8 cellular contexts compared by ENCODE assay signal in the genomic region with DNA sequence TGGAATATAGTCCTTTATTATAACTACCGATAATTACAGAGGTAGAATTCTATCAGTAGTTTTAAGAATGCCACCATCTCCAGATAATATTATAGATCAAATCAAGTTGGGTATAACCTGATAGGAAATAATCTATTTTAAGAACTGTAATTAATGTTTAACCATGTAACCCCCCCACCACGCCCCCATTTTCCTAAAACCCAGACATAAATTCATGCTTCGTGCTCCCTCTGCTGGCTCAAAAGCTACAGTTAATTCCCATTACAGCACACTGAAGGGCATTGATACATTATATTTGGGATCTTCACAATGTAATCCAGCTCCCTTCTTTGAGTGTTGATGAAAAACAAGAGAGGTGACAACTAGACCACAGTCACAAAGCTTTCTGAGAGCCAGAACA.
DNase-seq lines count a peak whose midpoint lies in the region; ATAC-seq, FAIRE-seq and TF ChIP-seq lines count a peak whose summit lies in the region.

No MANE protein-coding gene starts in this region.

- H3K27ac Mint-ChIP-seq in GM23338 (no peak overlapping the region), astrocyte (ENCODE audit: unreplicated experiment) (no peak overlapping the region)
- H3K27ac Mint-ChIP-seq in activated T-helper 1 cell treated with anti-CD3 and anti-CD28 coated beads, Interleukin-12 subunit alpha, Interleukin-12 subunit beta, Interleukin-2, Interleukin-4 antibody, amounts not matched to agents 30 ng/mL and 10 ng/mL and 1 ng/mL, durations not matched to agents 14 hours and 24 hours and 36 hours: no peak overlapping the region

- H3K79me2 ChIP-seq in GM23338 (replicated peaks; ENCODE audit: insufficient read depth) (no peaks in the 10 kb centered on the region), astrocyte (ENCODE audit: insufficient read depth, low read length) (no peaks in the 10 kb centered on the region)

- intact Hi-C loops in activated T-helper 1 cell treated with anti-CD3 and anti-CD28 coated beads, Interleukin-12 subunit alpha, Interleukin-12 subunit beta, Interleukin-2, Interleukin-4 antibody, amounts not matched to agents 30 ng/mL and 10 ng/mL and 1 ng/mL, durations not matched to agents 14 hours and 24 hours and 36 hours (cut with micrococcal nuclease): loop anchor here (1.0 to 10.0 kb wide), 8 partner anchors 17 to 1106 kb away; a partner anchor contains a TSS

- no peak overlapping the region for H3K27ac ChIP-seq in GM23338 (ENCODE audit: low read depth)
- no peak overlapping the region for H3K27ac ChIP-seq in astrocyte (ENCODE audit: low read depth, low read length)

- H3K36me3 ChIP-seq in GM23338 (ENCODE audit: insufficient read depth): no peaks in the 10 kb centered on the region
- no peaks in the 10 kb centered on the region for H3K36me3 ChIP-seq in astrocyte (ENCODE audit: insufficient read depth, low read length)

- ATAC-seq in GM23338: no peak; the same call in 2 of the 3 replicates
- no peak for ATAC-seq in activated T-cell treated with anti-CD3 and anti-CD28 coated beads, Interleukin-2, amount 50 U/mL, for 4 hours

- peak; percentile 70 for TF ChIP-seq CTCF in AG10803 (conservative IDR thresholded peaks at IDR 0.05; ENCODE audit: low read length)
- peak; percentile 73 to 74 for TF ChIP-seq CTCF in GM23338 (conservative IDR thresholded peaks at IDR 0.05; ENCODE audit: low read depth in 2 of 2)
- peak; percentile 69 for TF ChIP-seq CTCF in astrocyte (IDR thresholded peaks at IDR 0.05; ENCODE audit: insufficient read depth, low read depth, low read length)

- H4K20me1 ChIP-seq in GM23338 (replicated peaks; ENCODE audit: insufficient read depth) (no peaks in the 10 kb centered on the region), astrocyte (ENCODE audit: insufficient read depth, low read length) (no peaks in the 10 kb centered on the region)

- H3K4me1 Mint-ChIP-seq in GM23338 (no peaks in the 10 kb centered on the region), astrocyte (ENCODE audit: low read depth, unreplicated experiment) (peaks cover 26% of the 10 kb centered on the region)
- peaks cover 33% of the 10 kb centered on the region for H3K4me1 Mint-ChIP-seq in activated T-helper 1 cell treated with anti-CD3 and anti-CD28 coated beads, Interleukin-12 subunit alpha, Interleukin-12 subunit beta, Interleukin-2, Interleukin-4 antibody, amounts not matched to agents 30 ng/mL and 10 ng/mL and 1 ng/mL, durations not matched to agents 14 hours and 24 hours and 36 hours (ENCODE audit: low read depth)
- peaks cover 20% of the 10 kb centered on the region for H3K4me1 Mint-ChIP-seq in activated T-cell treated with anti-CD3 and anti-CD28 coated beads, Interleukin-2, amount 50 U/mL, for 4 hours (ENCODE audit: low read depth)

- no peaks in the 10 kb centered on the region for H3K9me3 ChIP-seq in astrocyte (ENCODE audit: insufficient read depth, low read depth, low read length)

- H3K4me1 ChIP-seq in GM23338 (ENCODE audit: insufficient read depth) (no peaks in the 10 kb centered on the region), astrocyte (ENCODE audit: insufficient read depth, low read length) (peaks cover 18% of the 10 kb centered on the region)

- H3K9ac ChIP-seq in astrocyte (ENCODE audit: low read length): no peak overlapping the region

- H3K4me2 ChIP-seq in GM23338: no peak overlapping the region
- H3K4me2 ChIP-seq in astrocyte (ENCODE audit: low read length): no peak overlapping the region

- no peak overlapping the region for H3K4me3 ChIP-seq in AG10803 (ENCODE audit: low read length)
- H3K4me3 ChIP-seq in GM23338: no peak overlapping the region
- H3K4me3 ChIP-seq in astrocyte (ENCODE audit: insufficient read depth, low read depth, low read length): no peak overlapping the region

- H3K36me3 Mint-ChIP-seq in GM23338 (ENCODE audit: low read depth) (no peaks in the 10 kb centered on the region), astrocyte (ENCODE audit: low read depth, unreplicated experiment) (no peaks in the 10 kb centered on the region)
- no peaks in the 10 kb centered on the region for H3K36me3 Mint-ChIP-seq in activated T-helper 1 cell treated with anti-CD3 and anti-CD28 coated beads, Interleukin-12 subunit alpha, Interleukin-12 subunit beta, Interleukin-2, Interleukin-4 antibody, amounts not matched to agents 30 ng/mL and 10 ng/mL and 1 ng/mL, durations not matched to agents 14 hours and 24 hours and 36 hours (ENCODE audit: low read depth)
- peaks cover 10% of the 10 kb centered on the region for H3K36me3 Mint-ChIP-seq in activated T-cell treated with anti-CD3 and anti-CD28 coated beads, Interleukin-2, amount 50 U/mL, for 4 hours (ENCODE audit: insufficient read depth)

- H3K9me3 Mint-ChIP-seq in GM23338 (no peaks in the 10 kb centered on the region), astrocyte (ENCODE audit: unreplicated experiment) (no peaks in the 10 kb centered on the region)
- no peaks in the 10 kb centered on the region for H3K9me3 Mint-ChIP-seq in activated T-helper 1 cell treated with anti-CD3 and anti-CD28 coated beads, Interleukin-12 subunit alpha, Interleukin-12 subunit beta, Interleukin-2, Interleukin-4 antibody, amounts not matched to agents 30 ng/mL and 10 ng/mL and 1 ng/mL, durations not matched to agents 14 hours and 24 hours and 36 hours
- no peaks in the 10 kb centered on the region for H3K9me3 Mint-ChIP-seq in activated T-cell treated with anti-CD3 and anti-CD28 coated beads, Interleukin-2, amount 50 U/mL, for 4 hours

- H3K9me2 ChIP-seq in GM23338 (ENCODE audit: insufficient read depth): no peaks in the 10 kb centered on the region

- H3K4me3 Mint-ChIP-seq in GM23338 (no peak overlapping the region), astrocyte (ENCODE audit: unreplicated experiment) (no peak overlapping the region)
- H3K4me3 Mint-ChIP-seq in activated T-helper 1 cell treated with anti-CD3 and anti-CD28 coated beads, Interleukin-12 subunit alpha, Interleukin-12 subunit beta, Interleukin-2, Interleukin-4 antibody, amounts not matched to agents 30 ng/mL and 10 ng/mL and 1 ng/mL, durations not matched to agents 14 hours and 24 hours and 36 hours: no peak overlapping the region
- no peak overlapping the region for H3K4me3 Mint-ChIP-seq in activated T-cell treated with anti-CD3 and anti-CD28 coated beads, Interleukin-2, amount 50 U/mL, for 4 hours

- H3K27me3 ChIP-seq in GM23338 (ENCODE audit: insufficient read depth) (no peaks in the 10 kb centered on the region), astrocyte (ENCODE audit: insufficient read depth, low read length) (no peaks in the 10 kb centered on the region)

- H2AFZ ChIP-seq in GM23338 (no peak overlapping the region), astrocyte (ENCODE audit: low read depth, low read length) (no peak overlapping the region)

- H3K27me3 Mint-ChIP-seq in GM23338 (ENCODE audit: insufficient read depth, low read depth, poor library complexity) (peaks cover 1% of the 10 kb centered on the region), astrocyte (ENCODE audit: low read depth, unreplicated experiment) (no peaks in the 10 kb centered on the region)
- peaks cover 2% of the 10 kb centered on the region for H3K27me3 Mint-ChIP-seq in activated T-helper 1 cell treated with anti-CD3 and anti-CD28 coated beads, Interleukin-12 subunit alpha, Interleukin-12 subunit beta, Interleukin-2, Interleukin-4 antibody, amounts not matched to agents 30 ng/mL and 10 ng/mL and 1 ng/mL, durations not matched to agents 14 hours and 24 hours and 36 hours (ENCODE audit: insufficient read depth)
- H3K27me3 Mint-ChIP-seq in activated T-cell treated with anti-CD3 and anti-CD28 coated beads, Interleukin-2, amount 50 U/mL, for 4 hours (ENCODE audit: low read depth): no peaks in the 10 kb centered on the region

- FAIRE-seq in astrocyte (lab: Jason Lieb, UNC): peak; percentile 13

- H3F3A ChIP-seq in GM23338 (replicated peaks; ENCODE audit: low read depth): no peaks in the 10 kb centered on the region

- DNase-seq in AG10803 (ENCODE audit: low read depth): peak; percentile 29
- peak; percentile 25 for DNase-seq in GM23338 (ENCODE audit: low spot score)
- DNase-seq in astrocyte (ENCODE audit: low read depth): no peak
- peak; percentile 57 for DNase-seq in left kidney (ENCODE audit: low read depth, low spot score)
- no peak for DNase-seq in activated T-cell treated with anti-CD3 and anti-CD28 coated beads, Interleukin-2, amount 50 U/mL, for 48 hours
- DNase-seq in GOT3 (lab: John Stamatoyannopoulos, UW): no peak
- no peak for DNase-seq in activated T-helper 1 cell treated with anti-CD3 and anti-CD28 coated beads, Interleukin-12 subunit alpha, Interleukin-12 subunit beta, Interleukin-2, Interleukin-4 antibody, amounts not matched to agents 30 ng/mL and 10 ng/mL and 1 ng/mL, durations not matched to agents 14 hours and 24 hours and 36 hours (ENCODE audit: low spot score)
- no peak for DNase-seq in activated T-cell treated with anti-CD3 and anti-CD28 coated beads, Interleukin-2, amount 50 U/mL, for 4 hours

TF ChIP-seq in GM23338, 12 proteins besides CTCF, POLR2A, EP300 and RAD21 (continues in another document):
- TF ChIP-seq JUNB (IDR thresholded peaks at IDR 0.05; ENCODE audit: unreplicated experiment) (no peak), EZH2phosphoT487 (IDR thresholded peaks at IDR 0.05; ENCODE audit: unreplicated experiment) (no peak), NANOG (IDR thresholded peaks at IDR 0.05; ENCODE audit: borderline replicate concordance) (no peak), STAT1 (IDR thresholded peaks at IDR 0.05; ENCODE audit: unreplicated experiment) (no peak)
- TF ChIP-seq, protein P1, sequence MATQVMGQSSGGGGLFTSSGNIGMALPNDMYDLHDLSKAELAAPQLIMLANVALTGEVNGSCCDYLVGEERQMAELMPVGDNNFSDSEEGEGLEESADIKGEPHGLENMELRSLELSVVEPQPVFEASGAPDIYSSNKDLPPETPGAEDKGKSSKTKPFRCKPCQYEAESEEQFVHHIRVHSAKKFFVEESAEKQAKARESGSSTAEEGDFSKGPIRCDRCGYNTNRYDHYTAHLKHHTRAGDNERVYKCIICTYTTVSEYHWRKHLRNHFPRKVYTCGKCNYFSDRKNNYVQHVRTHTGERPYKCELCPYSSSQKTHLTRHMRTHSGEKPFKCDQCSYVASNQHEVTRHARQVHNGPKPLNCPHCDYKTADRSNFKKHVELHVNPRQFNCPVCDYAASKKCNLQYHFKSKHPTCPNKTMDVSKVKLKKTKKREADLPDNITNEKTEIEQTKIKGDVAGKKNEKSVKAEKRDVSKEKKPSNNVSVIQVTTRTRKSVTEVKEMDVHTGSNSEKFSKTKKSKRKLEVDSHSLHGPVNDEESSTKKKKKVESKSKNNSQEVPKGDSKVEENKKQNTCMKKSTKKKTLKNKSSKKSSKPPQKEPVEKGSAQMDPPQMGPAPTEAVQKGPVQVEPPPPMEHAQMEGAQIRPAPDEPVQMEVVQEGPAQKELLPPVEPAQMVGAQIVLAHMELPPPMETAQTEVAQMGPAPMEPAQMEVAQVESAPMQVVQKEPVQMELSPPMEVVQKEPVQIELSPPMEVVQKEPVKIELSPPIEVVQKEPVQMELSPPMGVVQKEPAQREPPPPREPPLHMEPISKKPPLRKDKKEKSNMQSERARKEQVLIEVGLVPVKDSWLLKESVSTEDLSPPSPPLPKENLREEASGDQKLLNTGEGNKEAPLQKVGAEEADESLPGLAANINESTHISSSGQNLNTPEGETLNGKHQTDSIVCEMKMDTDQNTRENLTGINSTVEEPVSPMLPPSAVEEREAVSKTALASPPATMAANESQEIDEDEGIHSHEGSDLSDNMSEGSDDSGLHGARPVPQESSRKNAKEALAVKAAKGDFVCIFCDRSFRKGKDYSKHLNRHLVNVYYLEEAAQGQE (IDR thresholded peaks at IDR 0.05; ENCODE audit: unreplicated experiment): no peak

Comparison
In these comparisons a context has a peak if more than half of its experiments do, and no peak if none do; other contexts are left out.
1. DNase-seq: peak in AG10803 (single experiment), GM23338 (single experiment) and left kidney (single experiment); none in astrocyte (single experiment), activated T-cell treated with anti-CD3 and anti-CD28 coated beads, Interleukin-2, amount 50 U/mL, for 48 hours (0 of 2), GOT3 (single experiment), activated T-helper 1 cell treated with anti-CD3 and anti-CD28 coated beads, Interleukin-12 subunit alpha, Interleukin-12 subunit beta, Interleukin-2, Interleukin-4 antibody, amounts not matched to agents 30 ng/mL and 10 ng/mL and 1 ng/mL, durations not matched to agents 14 hours and 24 hours and 36 hours (single experiment) and activated T-cell treated with anti-CD3 and anti-CD28 coated beads, Interleukin-2, amount 50 U/mL, for 4 hours (single experiment).
2. Peak in every context shown above with its lines, with median percentiles within 50 percentile points of each other: CTCF ChIP-seq.